In genomic region chr20:57048027-57048869, GRCh38 we compare ENCODE assay signal across 8 cellular contexts.
DNase-seq lines count a peak whose midpoint lies in the region; ATAC-seq and TF ChIP-seq lines count a peak whose summit lies in the region.

No MANE protein-coding gene starts in this region.

- ATAC-seq in stimulated activated effector memory CD8-positive, alpha-beta T cell treated with anti-CD3 and anti-CD28 coated beads, Interleukin-12 subunit alpha, Interleukin-12 subunit beta, amount 100 ng/mL, for 72 hours = no peak

- no peak overlapping the region for H3K27ac ChIP-seq in transverse colon

- H3K36me3 Mint-ChIP-seq in stimulated activated effector memory CD8-positive, alpha-beta T cell treated with anti-CD3 and anti-CD28 coated beads, Interleukin-12 subunit alpha, Interleukin-12 subunit beta, amount 100 ng/mL, for 72 hours = no peaks in the 10 kb centered on the region

- H3K27ac Mint-ChIP-seq in stimulated activated effector memory CD8-positive, alpha-beta T cell treated with anti-CD3 and anti-CD28 coated beads, Interleukin-12 subunit alpha, Interleukin-12 subunit beta, amount 100 ng/mL, for 72 hours = no peak overlapping the region

- H3K9me3 ChIP-seq in transverse colon = peaks cover 0 to 1% of the 10 kb centered on the region in 2 donors

- TF ChIP-seq CTCF in transverse colon (IDR thresholded peaks at IDR 0.05) = peak; percentile 29 to 53 (median 41)

- TF ChIP-seq POLR2A in transverse colon (IDR thresholded peaks at IDR 0.05) = no peak

- no peaks in the 10 kb centered on the region for H3K36me3 ChIP-seq in transverse colon

- no peak for TF ChIP-seq EP300 in transverse colon (IDR thresholded peaks at IDR 0.05; ENCODE audit: low read depth)

- peaks cover 3% of the 10 kb centered on the region for H3K9me3 Mint-ChIP-seq in stimulated activated effector memory CD8-positive, alpha-beta T cell treated with anti-CD3 and anti-CD28 coated beads, Interleukin-12 subunit alpha, Interleukin-12 subunit beta, amount 100 ng/mL, for 72 hours

- H3K4me3 ChIP-seq in transverse colon = no peak overlapping the region

- intact Hi-C loops in transverse colon (cut with DNase I; ENCODE audit: low total_unique reads) = no loop called here

- in situ Hi-C loops in transverse colon (cut with MboI; ENCODE audit: low pct_ligation_motif_present in 1 of 4, low pct_unique_long_range_greater_than_20kb in 1 of 4, low sequenced_read_pairs in 3 of 4) = no loop called here
- in situ Hi-C loops in G401 (cut with HindIII; ENCODE audit: low sequenced_read_pairs) = no loop called here

- no peaks in the 10 kb centered on the region for H3K4me1 Mint-ChIP-seq in stimulated activated effector memory CD8-positive, alpha-beta T cell treated with anti-CD3 and anti-CD28 coated beads, Interleukin-12 subunit alpha, Interleukin-12 subunit beta, amount 100 ng/mL, for 72 hours

- no peaks in the 10 kb centered on the region for H3K4me1 ChIP-seq in transverse colon

- WGBS in transverse colon (ENCODE audit: low coverage in 1 of 2), 2 donors = 48 to 63% methylated on average over 5 to 14 of the region's 14 CpGs

- H3K27me3 ChIP-seq in transverse colon = no peaks in the 10 kb centered on the region

- DNase-seq in NCI-H748 (lab: John Stamatoyannopoulos, UW; ENCODE audit: unreplicated experiment) (peak; percentile 6), NCI-H748 treated with DMSO at 0.1 percent for 48 hours (lab: John Stamatoyannopoulos, UW) (no peak), HT1080 (ENCODE audit: low read depth) (peak; percentile 48), iPS-NIHi7 (ENCODE audit: extremely low spot score) (peak; percentile 90), transverse colon (peak; percentile 37), G401 (ENCODE audit: low spot score) (no peak)
- peak; percentile 8 to 27 for DNase-seq in activated CD4-positive, alpha-beta T cell treated with anti-CD3 and anti-CD28 coated beads, Interleukin-2, amount 50 U/mL, for 48 hours
- no peak for DNase-seq in stimulated activated effector memory CD8-positive, alpha-beta T cell treated with anti-CD3 and anti-CD28 coated beads, Interleukin-12 subunit alpha, Interleukin-12 subunit beta, amount 100 ng/mL, for 72 hours (ENCODE audit: low spot score in 2 of 2)

- H3K4me3 Mint-ChIP-seq in stimulated activated effector memory CD8-positive, alpha-beta T cell treated with anti-CD3 and anti-CD28 coated beads, Interleukin-12 subunit alpha, Interleukin-12 subunit beta, amount 100 ng/mL, for 72 hours = no peak overlapping the region

Comparison
In these comparisons a context has a peak if more than half of its experiments do, and no peak if none do; other contexts are left out.
1. DNase-seq: peak in NCI-H748 (single experiment), HT1080 (single experiment), activated CD4-positive, alpha-beta T cell treated with anti-CD3 and anti-CD28 coated beads, Interleukin-2, amount 50 U/mL, for 48 hours (2 of 2), iPS-NIHi7 (single experiment) and transverse colon (single experiment); none in NCI-H748 treated with DMSO at 0.1 percent for 48 hours (single experiment), G401 (single experiment) and stimulated activated effector memory CD8-positive, alpha-beta T cell treated with anti-CD3 and anti-CD28 coated beads, Interleukin-12 subunit alpha, Interleukin-12 subunit beta, amount 100 ng/mL, for 72 hours (0 of 2).